Comparison of ENCODE assay signal across 8 cellular contexts in the genomic region with DNA sequence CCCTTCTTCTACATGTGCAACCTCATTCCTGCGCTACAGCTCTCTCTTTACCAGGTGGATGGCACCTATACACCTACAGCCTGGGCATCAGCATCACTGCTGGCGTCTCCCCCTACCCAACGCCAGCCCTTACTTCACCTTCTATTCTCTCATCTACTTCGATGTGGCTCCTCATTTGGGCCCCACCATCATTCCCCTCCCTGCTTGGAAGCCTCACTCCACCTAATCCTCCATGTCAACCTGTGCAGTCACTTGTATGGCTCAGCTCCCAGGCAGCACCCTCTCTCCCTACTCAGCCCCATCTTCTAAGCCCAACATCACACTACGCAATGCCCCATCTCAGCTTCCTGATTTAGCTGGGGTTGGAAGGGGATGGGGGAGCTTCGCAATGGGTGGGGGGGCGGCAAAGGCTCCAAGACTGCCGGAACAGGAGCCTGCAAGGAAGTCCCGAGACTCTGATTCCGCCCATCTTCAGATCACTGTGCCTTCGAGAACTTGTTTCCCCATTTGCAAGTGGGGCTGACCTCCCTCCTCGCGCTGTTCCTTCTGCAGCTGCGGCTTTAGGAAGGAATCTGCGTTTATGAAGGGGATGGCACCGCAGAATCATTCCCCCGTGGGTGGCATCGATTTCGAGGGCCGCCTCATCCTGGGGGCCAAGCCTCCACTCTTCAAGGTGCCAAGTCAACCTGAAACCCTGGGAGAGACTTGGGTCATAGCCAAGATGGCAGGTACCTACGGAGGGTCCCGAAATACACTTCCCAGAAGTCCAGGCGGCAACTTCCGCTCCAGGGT. TPM values are rescaled to one million over a fixed set of nuclear protein-coding genes. Genes with fewer than 3 reads are reported as not detected.
A peak's percentile ranks its signal among the peaks of the same experiment; 100 is the strongest.
DNase-seq lines count a peak whose midpoint lies in the region; ATAC-seq, FAIRE-seq and TF ChIP-seq lines count a peak whose summit lies in the region.

No MANE protein-coding gene starts in this region.

- TF ChIP-seq POLR2A in esophagus squamous epithelium (IDR thresholded peaks at IDR 0.05) = no peak

- 84 to 87% methylated on average over 4 of the region's 24 CpGs for WGBS in esophagus squamous epithelium, 2 donors

- no peaks in the 10 kb centered on the region for H3K27me3 ChIP-seq in RWPE2 (ENCODE audit: insufficient read depth, poor library complexity, severe bottlenecking)
- no peaks in the 10 kb centered on the region for H3K27me3 ChIP-seq in esophagus squamous epithelium

- ATAC-seq in RWPE2 (ENCODE audit: low read depth) = no peak
- ATAC-seq in GM21390 (IDR thresholded peaks at IDR 0.05; ENCODE audit: unreplicated experiment) = no peak
- no peak for ATAC-seq in GM21576 (IDR thresholded peaks at IDR 0.05; ENCODE audit: unreplicated experiment)

- H3K9me3 ChIP-seq in RWPE2 (ENCODE audit: severe bottlenecking) (no peaks in the 10 kb centered on the region), esophagus squamous epithelium (no peaks in the 10 kb centered on the region)

- intact Hi-C loops in esophagus squamous epithelium (cut with DNase I) (no loop called here), posterior vena cava (cut with DNase I) (no loop called here)

- TF ChIP-seq CTCF in D721Med (IDR thresholded peaks at IDR 0.05; ENCODE audit: insufficient read depth, missing control alignments) (no peak), RWPE2 (IDR thresholded peaks at IDR 0.05; ENCODE audit: poor library complexity, severe bottlenecking) (no peak), esophagus squamous epithelium (IDR thresholded peaks at IDR 0.05) (no peak)

- H3K4me3 ChIP-seq in RWPE2 (ENCODE audit: severe bottlenecking) (peak overlapping the region; percentile 55), esophagus squamous epithelium (peak overlapping the region; percentile 69 to 86 (median 76))

- H3K36me3 ChIP-seq in RWPE2 (ENCODE audit: low read depth) (no peaks in the 10 kb centered on the region), esophagus squamous epithelium (peaks cover 0 to 39% (median 12%) of the 10 kb centered on the region in 3 donors)

- H3K4me1 ChIP-seq in RWPE2 (ENCODE audit: insufficient read depth, poor library complexity, severe bottlenecking) (peaks cover 3% of the 10 kb centered on the region), esophagus squamous epithelium (peaks cover 22 to 36% (median 25%) of the 10 kb centered on the region in 3 donors)

- CTCF ChIA-PET in HEK293T (lab: Yijun Ruan, JAX) = interaction anchor here (0.5 kb wide), 1 partner anchor 1068 kb away, joined by 3 read pairs; no protein-coding TSS in a partner anchor

- FAIRE-seq in D721Med (lab: Jason Lieb, UNC) = no peak

- POLR2A ChIA-PET in HEK293T (lab: Yijun Ruan, JAX) = interaction anchor here (2.1 to 4.4 kb wide), 3 partner anchors 12 to 28 kb away, joined by 6 to 43 read pairs (median 7); a partner anchor contains a TSS

- peak; percentile 82 for DNase-seq in D721Med (ENCODE audit: insufficient read length, low spot score)
- DNase-seq in RWPE2 (ENCODE audit: low spot score) = no peak
- no peak for DNase-seq in esophagus squamous epithelium (lab: John Stamatoyannopoulos, UW)
- peak; percentile 54 for DNase-seq in posterior vena cava (ENCODE audit: low spot score)
- no peak for DNase-seq in HEK293T (ENCODE audit: extremely low spot score)
- no peak for DNase-seq in activated CD4-positive, alpha-beta T cell treated with anti-CD3 and anti-CD28 coated beads for 1 hour

- H3K27ac ChIP-seq in RWPE2 (ENCODE audit: poor library complexity, severe bottlenecking) (peak overlapping the region; percentile 86), esophagus squamous epithelium (peak overlapping the region; percentile 92 to 100 (median 98))

TF ChIP-seq in HEK293T, 16 proteins besides CTCF, POLR2A, EP300 and RAD21:
- no peak for TF ChIP-seq ZNF384 (IDR thresholded peaks at IDR 0.05)
- TF ChIP-seq CTBP1 (IDR thresholded peaks at IDR 0.05; ENCODE audit: borderline replicate concordance) = no peak
TF ChIP-seq in HEK293T: peak in this region for 0.

RNA-seq across cellular contexts. Expression of a gene that starts 0.9 kb away (rescaled TPM):
- total RNA-seq in esophagus squamous epithelium (10 to 100 TPM; 11.8 to 30.9 (median 21.7) TPM), posterior vena cava (10 to 100 TPM; 10.0 to 14.0 TPM)

RNA-seq across cellular contexts. Expression of a gene that starts 13.8 kb away (rescaled TPM):
- 10 to 100 TPM; 22.0 to 37.4 (median 24.7) TPM for total RNA-seq in esophagus squamous epithelium
- total RNA-seq in posterior vena cava = 10 to 100 TPM; 53.3 to 60.0 TPM

RNA-seq across cellular contexts. Expression of a gene that starts 17.3 kb away (rescaled TPM):
- total RNA-seq in esophagus squamous epithelium (10 to 100 TPM; 76.5 to 99.5 (median 86.6) TPM), posterior vena cava (100 to 1,000 TPM in 1 of 2 donors, 10 to 100 TPM in 1; 96.9 to 103 TPM)

RNA-seq across cellular contexts. Expression of a gene that starts 28.4 kb away (rescaled TPM):
- 100 to 1,000 TPM; 150 to 198 (median 179) TPM for total RNA-seq in esophagus squamous epithelium
- total RNA-seq in posterior vena cava = 100 to 1,000 TPM; 159 to 168 TPM

RNA-seq across cellular contexts. Expression of a gene that starts 52.6 kb away (rescaled TPM):
- total RNA-seq in esophagus squamous epithelium (10 to 100 TPM in 1 of 4 donors, 1 to 10 TPM in 3; 6.9 to 11.1 (median 8.3) TPM), posterior vena cava (10 to 100 TPM; 11.8 to 12.1 TPM)

Comparison
In these comparisons a context has a peak if more than half of its experiments do, and no peak if none do; other contexts are left out.
1. DNase-seq: peak in D721Med (single experiment) and posterior vena cava (single experiment); none in RWPE2 (single experiment), esophagus squamous epithelium (single experiment), HEK293T (single experiment) and activated CD4-positive, alpha-beta T cell treated with anti-CD3 and anti-CD28 coated beads for 1 hour (single experiment).